Comparison of ENCODE assay signal across 8 cellular contexts in genomic region chr17:45731459-45731858, GRCh38. TPM values are rescaled to one million over a fixed set of nuclear protein-coding genes. Genes with fewer than 3 reads are reported as not detected.
"Had no signal": no experiment of that assay in that cellular context is flagged by ENCODE, and none has a peak within 500 bp of the region (broad histone marks: within the 10 kb centered on the region; RNA-seq: fewer than 3 reads in every experiment).

No MANE protein-coding gene starts in this region.

- FAIRE-seq: H1, H54, HTR-8/SVneo had no signal

- H3K4me2 ChIP-seq: GM23338 had no signal

- H2AFZ ChIP-seq: GM23338 had no signal

- DNase-seq: HCEC 1CT, IMR-90, KG1 had no signal

- ATAC-seq: GM23338 had no signal

- H3K4me3 ChIP-seq: GM23338 had no signal

RNA-seq across cellular contexts. Expression of gene CRHR1, which starts 52.7 kb away (rescaled TPM):
- total RNA-seq: HT-29, IMR-90 had no signal
- polyA plus RNA-seq: IMR-90 had no signal
